ENCODE assay signal across 12 cellular contexts in the genomic region with DNA sequence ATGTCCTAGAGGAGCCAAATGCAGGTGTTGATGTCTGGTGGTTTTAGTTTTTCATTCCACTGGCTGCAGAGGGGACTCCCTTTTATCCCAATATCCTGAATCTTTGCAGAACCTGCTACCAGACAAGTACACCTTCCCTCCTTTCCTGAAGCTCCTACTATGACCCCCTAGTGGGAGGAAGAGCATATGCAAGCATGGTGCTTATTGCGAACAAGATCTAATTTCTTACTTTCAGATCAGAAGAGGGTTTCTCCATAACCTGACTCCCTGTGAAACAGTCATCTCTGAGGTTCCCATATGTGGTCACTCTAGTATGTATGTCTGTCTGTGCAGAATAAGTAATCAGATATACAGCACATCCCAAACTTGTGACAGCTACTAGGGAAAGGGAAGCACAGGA.
DNase-seq lines count a peak whose midpoint lies in the region; ATAC-seq and TF ChIP-seq lines count a peak whose summit lies in the region.
"Had no signal": no experiment of that assay in that cellular context is flagged by ENCODE, and none has a peak within 500 bp of the region (broad histone marks: within the 10 kb centered on the region; RNA-seq: fewer than 3 reads in every experiment).

No MANE protein-coding gene starts in this region.

- ATAC-seq in WTC11 (peak; percentile 57), GM21576 (IDR thresholded peaks at IDR 0.05; ENCODE audit: unreplicated experiment) (no peak)
- ATAC-seq: body of pancreas, T-cell had no signal

- H3K27me3 Mint-ChIP-seq in WTC11 (ENCODE audit: low read depth) (no peaks in the 10 kb centered on the region), neural crest cell (ENCODE audit: low read depth) (no peaks in the 10 kb centered on the region)

- POLR2A ChIA-PET in WTC11 (lab: Charles Lee) = no interaction called here

- DNase-seq in SKM-1 treated with dmso at 0.1 percent for 144 hours (lab: John Stamatoyannopoulos, UW; ENCODE audit: unreplicated experiment) = peak; percentile 4
- DNase-seq in SKM-1 (lab: John Stamatoyannopoulos, UW; ENCODE audit: unreplicated experiment) = no peak
- peak; percentile 14 for DNase-seq in HuH-7.5 (ENCODE audit: low spot score)
- DNase-seq in WTC11 (ENCODE audit: low spot score) = no peak
- DNase-seq in neural crest cell (ENCODE audit: low read depth, low spot score) = no peak
- DNase-seq in ecto neural progenitor cell (ENCODE audit: low spot score) = no peak
- no peak for DNase-seq in NCI-H2227 (lab: John Stamatoyannopoulos, UW; ENCODE audit: unreplicated experiment)
- DNase-seq: body of pancreas; NCI-H2081; stimulated activated CD4-positive, alpha-beta T cell treated with anti-CD3 and anti-CD28 coated beads, Interleukin-15, amount 100 ng/mL, for 24 hours; T-cell had no signal

- H3K4me1 Mint-ChIP-seq in WTC11 (peaks cover 12% of the 10 kb centered on the region), neural crest cell (peaks cover 4% of the 10 kb centered on the region)
- H3K4me1 Mint-ChIP-seq: T-cell had no signal

- CTCF ChIA-PET in WTC11 (lab: Charles Lee) = interaction anchor here (1.0 kb wide), 2 partner anchors 8 to 34 kb away, joined by 3 read pairs; no protein-coding TSS in a partner anchor

- H3K36me3 Mint-ChIP-seq in WTC11 (no peaks in the 10 kb centered on the region), neural crest cell (ENCODE audit: low read depth) (no peaks in the 10 kb centered on the region)
- H3K36me3 Mint-ChIP-seq: T-cell had no signal

- H3K9me3 Mint-ChIP-seq in WTC11 (no peaks in the 10 kb centered on the region), neural crest cell (no peaks in the 10 kb centered on the region)
- H3K9me3 Mint-ChIP-seq: T-cell had no signal

- no peak overlapping the region for H3K27ac Mint-ChIP-seq in WTC11
- H3K27ac Mint-ChIP-seq in neural crest cell (ENCODE audit: unreplicated experiment) = no peak overlapping the region
- H3K27ac Mint-ChIP-seq: T-cell had no signal

- no peak overlapping the region for H3K4me3 Mint-ChIP-seq in WTC11
- no peak overlapping the region for H3K4me3 Mint-ChIP-seq in neural crest cell
- H3K4me3 Mint-ChIP-seq: T-cell had no signal

- no peak for TF ChIP-seq CTCF in WTC11 (IDR thresholded peaks at IDR 0.05)
- TF ChIP-seq CTCF in neural crest cell (conservative IDR thresholded peaks at IDR 0.05) = peak; percentile 42

TF ChIP-seq in WTC11, 78 proteins besides CTCF, POLR2A, EP300 and RAD21 (continues in another document):
- TF ChIP-seq ESRRA (CRISPR knock-in tag; IDR thresholded peaks at IDR 0.05; ENCODE audit: borderline replicate concordance) = no peak
- TF ChIP-seq, protein P1, sequence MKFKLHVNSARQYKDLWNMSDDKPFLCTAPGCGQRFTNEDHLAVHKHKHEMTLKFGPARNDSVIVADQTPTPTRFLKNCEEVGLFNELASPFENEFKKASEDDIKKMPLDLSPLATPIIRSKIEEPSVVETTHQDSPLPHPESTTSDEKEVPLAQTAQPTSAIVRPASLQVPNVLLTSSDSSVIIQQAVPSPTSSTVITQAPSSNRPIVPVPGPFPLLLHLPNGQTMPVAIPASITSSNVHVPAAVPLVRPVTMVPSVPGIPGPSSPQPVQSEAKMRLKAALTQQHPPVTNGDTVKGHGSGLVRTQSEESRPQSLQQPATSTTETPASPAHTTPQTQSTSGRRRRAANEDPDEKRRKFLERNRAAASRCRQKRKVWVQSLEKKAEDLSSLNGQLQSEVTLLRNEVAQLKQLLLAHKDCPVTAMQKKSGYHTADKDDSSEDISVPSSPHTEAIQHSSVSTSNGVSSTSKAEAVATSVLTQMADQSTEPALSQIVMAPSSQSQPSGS (CRISPR knock-in tag; IDR thresholded peaks at IDR 0.05; ENCODE audit: borderline replicate concordance, low read depth) = no peak
- TF ChIP-seq SMAD4 (CRISPR knock-in tag; IDR thresholded peaks at IDR 0.05) = no peak
- TF ChIP-seq, protein P2, sequence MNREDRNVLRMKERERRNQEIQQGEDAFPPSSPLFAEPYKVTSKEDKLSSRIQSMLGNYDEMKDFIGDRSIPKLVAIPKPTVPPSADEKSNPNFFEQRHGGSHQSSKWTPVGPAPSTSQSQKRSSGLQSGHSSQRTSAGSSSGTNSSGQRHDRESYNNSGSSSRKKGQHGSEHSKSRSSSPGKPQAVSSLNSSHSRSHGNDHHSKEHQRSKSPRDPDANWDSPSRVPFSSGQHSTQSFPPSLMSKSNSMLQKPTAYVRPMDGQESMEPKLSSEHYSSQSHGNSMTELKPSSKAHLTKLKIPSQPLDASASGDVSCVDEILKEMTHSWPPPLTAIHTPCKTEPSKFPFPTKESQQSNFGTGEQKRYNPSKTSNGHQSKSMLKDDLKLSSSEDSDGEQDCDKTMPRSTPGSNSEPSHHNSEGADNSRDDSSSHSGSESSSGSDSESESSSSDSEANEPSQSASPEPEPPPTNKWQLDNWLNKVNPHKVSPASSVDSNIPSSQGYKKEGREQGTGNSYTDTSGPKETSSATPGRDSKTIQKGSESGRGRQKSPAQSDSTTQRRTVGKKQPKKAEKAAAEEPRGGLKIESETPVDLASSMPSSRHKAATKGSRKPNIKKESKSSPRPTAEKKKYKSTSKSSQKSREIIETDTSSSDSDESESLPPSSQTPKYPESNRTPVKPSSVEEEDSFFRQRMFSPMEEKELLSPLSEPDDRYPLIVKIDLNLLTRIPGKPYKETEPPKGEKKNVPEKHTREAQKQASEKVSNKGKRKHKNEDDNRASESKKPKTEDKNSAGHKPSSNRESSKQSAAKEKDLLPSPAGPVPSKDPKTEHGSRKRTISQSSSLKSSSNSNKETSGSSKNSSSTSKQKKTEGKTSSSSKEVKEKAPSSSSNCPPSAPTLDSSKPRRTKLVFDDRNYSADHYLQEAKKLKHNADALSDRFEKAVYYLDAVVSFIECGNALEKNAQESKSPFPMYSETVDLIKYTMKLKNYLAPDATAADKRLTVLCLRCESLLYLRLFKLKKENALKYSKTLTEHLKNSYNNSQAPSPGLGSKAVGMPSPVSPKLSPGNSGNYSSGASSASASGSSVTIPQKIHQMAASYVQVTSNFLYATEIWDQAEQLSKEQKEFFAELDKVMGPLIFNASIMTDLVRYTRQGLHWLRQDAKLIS (CRISPR knock-in tag; IDR thresholded peaks at IDR 0.05; ENCODE audit: borderline replicate concordance) = no peak
- no peak for TF ChIP-seq NR2C2 (CRISPR knock-in tag; IDR thresholded peaks at IDR 0.05)
- no peak for TF ChIP-seq NFE2L1 (CRISPR knock-in tag; IDR thresholded peaks at IDR 0.05)
- TF ChIP-seq, protein P3, sequence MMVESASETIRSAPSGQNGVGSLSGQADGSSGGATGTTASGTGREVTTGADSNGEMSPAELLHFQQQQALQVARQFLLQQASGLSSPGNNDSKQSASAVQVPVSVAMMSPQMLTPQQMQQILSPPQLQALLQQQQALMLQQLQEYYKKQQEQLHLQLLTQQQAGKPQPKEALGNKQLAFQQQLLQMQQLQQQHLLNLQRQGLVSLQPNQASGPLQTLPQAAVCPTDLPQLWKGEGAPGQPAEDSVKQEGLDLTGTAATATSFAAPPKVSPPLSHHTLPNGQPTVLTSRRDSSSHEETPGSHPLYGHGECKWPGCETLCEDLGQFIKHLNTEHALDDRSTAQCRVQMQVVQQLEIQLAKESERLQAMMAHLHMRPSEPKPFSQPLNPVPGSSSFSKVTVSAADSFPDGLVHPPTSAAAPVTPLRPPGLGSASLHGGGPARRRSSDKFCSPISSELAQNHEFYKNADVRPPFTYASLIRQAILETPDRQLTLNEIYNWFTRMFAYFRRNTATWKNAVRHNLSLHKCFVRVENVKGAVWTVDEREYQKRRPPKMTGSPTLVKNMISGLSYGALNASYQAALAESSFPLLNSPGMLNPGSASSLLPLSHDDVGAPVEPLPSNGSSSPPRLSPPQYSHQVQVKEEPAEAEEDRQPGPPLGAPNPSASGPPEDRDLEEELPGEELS (CRISPR knock-in tag; IDR thresholded peaks at IDR 0.05) = no peak
- no peak for TF ChIP-seq RORB (CRISPR knock-in tag; IDR thresholded peaks at IDR 0.05)
- TF ChIP-seq NR3C1 (CRISPR knock-in tag; conservative IDR thresholded peaks at IDR 0.05; ENCODE audit: low read depth) = no peak
- TF ChIP-seq, protein P4, sequence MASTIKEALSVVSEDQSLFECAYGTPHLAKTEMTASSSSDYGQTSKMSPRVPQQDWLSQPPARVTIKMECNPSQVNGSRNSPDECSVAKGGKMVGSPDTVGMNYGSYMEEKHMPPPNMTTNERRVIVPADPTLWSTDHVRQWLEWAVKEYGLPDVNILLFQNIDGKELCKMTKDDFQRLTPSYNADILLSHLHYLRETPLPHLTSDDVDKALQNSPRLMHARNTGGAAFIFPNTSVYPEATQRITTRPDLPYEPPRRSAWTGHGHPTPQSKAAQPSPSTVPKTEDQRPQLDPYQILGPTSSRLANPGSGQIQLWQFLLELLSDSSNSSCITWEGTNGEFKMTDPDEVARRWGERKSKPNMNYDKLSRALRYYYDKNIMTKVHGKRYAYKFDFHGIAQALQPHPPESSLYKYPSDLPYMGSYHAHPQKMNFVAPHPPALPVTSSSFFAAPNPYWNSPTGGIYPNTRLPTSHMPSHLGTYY (CRISPR knock-in tag; IDR thresholded peaks at IDR 0.05) = no peak
- TF ChIP-seq FOXK1 (CRISPR knock-in tag; IDR thresholded peaks at IDR 0.05) = no peak
- TF ChIP-seq, protein P5, sequence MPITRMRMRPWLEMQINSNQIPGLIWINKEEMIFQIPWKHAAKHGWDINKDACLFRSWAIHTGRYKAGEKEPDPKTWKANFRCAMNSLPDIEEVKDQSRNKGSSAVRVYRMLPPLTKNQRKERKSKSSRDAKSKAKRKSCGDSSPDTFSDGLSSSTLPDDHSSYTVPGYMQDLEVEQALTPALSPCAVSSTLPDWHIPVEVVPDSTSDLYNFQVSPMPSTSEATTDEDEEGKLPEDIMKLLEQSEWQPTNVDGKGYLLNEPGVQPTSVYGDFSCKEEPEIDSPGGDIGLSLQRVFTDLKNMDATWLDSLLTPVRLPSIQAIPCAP (CRISPR knock-in tag; IDR thresholded peaks at IDR 0.05) = no peak
- TF ChIP-seq GRHL2 (CRISPR knock-in tag; IDR thresholded peaks at IDR 0.05; ENCODE audit: insufficient replicate concordance, severe bottlenecking) = no peak
- TF ChIP-seq ZNF317 (CRISPR knock-in tag; IDR thresholded peaks at IDR 0.05; ENCODE audit: borderline replicate concordance, low read depth) = no peak
- TF ChIP-seq TP53 (CRISPR knock-in tag; IDR thresholded peaks at IDR 0.05) = no peak
- no peak for TF ChIP-seq GABPB1 (CRISPR knock-in tag; IDR thresholded peaks at IDR 0.05)
- TF ChIP-seq, protein P6, sequence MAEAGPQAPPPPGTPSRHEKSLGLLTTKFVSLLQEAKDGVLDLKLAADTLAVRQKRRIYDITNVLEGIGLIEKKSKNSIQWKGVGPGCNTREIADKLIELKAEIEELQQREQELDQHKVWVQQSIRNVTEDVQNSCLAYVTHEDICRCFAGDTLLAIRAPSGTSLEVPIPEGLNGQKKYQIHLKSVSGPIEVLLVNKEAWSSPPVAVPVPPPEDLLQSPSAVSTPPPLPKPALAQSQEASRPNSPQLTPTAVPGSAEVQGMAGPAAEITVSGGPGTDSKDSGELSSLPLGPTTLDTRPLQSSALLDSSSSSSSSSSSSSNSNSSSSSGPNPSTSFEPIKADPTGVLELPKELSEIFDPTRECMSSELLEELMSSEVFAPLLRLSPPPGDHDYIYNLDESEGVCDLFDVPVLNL (CRISPR knock-in tag; IDR thresholded peaks at IDR 0.05; ENCODE audit: borderline replicate concordance, low read depth) = no peak

Comparison
In these comparisons a context has a peak if more than half of its experiments do, and no peak if none do; other contexts are left out.
1. DNase-seq: peak in SKM-1 treated with dmso at 0.1 percent for 144 hours (single experiment) and HuH-7.5 (single experiment); none in SKM-1 (single experiment), WTC11 (single experiment), neural crest cell (single experiment), ecto neural progenitor cell (single experiment) and NCI-H2227 (single experiment).